Comparison of ENCODE assay signal across 1 cellular context in the genomic region with DNA sequence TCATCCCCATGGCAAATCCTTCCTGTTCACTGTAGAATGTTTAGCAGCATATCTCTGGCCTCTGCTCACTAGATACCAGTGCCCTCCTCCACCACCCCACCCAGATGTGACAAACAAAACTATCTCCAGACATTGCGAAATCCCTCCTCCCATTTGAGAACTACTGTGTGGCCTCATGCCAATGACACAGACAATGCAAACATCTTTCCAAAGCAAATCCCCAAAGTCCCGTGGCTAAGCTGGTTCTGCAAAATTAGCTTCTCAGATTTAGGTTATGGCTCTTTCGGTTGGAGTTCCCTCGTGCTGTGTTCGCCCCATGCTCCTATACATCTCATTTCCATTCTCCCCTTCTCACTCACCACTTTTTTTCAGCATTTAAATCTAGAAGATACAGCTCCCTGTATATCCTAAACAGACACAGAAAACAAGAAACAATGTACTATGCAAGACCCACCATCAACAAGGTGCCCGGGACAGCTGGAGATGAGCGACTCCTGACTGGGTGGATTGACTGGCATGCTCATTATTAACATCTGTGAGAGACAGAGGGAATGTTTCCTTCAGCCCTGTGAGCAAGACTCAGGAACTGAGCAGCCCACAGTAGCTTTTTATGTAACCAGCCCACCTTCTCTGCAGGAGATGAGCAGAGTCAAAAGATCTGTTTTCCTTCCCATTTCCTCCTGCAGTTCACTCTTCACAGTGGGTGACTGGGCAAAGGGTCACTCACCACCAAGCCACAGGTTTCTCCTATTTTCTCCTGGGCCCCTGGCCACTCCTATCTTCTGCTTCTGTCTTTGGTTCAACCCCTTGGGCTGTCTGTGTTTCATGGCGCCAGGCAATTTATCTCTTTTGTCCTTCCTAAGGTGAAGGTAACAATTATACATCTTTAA.
TF ChIP-seq lines count a peak whose summit lies in the region.

No MANE protein-coding gene starts in this region.

TF ChIP-seq in HepG2, 621 proteins besides CTCF, POLR2A, EP300 and RAD21 (continued from another document and continues in another):
- TF ChIP-seq, protein P1, sequence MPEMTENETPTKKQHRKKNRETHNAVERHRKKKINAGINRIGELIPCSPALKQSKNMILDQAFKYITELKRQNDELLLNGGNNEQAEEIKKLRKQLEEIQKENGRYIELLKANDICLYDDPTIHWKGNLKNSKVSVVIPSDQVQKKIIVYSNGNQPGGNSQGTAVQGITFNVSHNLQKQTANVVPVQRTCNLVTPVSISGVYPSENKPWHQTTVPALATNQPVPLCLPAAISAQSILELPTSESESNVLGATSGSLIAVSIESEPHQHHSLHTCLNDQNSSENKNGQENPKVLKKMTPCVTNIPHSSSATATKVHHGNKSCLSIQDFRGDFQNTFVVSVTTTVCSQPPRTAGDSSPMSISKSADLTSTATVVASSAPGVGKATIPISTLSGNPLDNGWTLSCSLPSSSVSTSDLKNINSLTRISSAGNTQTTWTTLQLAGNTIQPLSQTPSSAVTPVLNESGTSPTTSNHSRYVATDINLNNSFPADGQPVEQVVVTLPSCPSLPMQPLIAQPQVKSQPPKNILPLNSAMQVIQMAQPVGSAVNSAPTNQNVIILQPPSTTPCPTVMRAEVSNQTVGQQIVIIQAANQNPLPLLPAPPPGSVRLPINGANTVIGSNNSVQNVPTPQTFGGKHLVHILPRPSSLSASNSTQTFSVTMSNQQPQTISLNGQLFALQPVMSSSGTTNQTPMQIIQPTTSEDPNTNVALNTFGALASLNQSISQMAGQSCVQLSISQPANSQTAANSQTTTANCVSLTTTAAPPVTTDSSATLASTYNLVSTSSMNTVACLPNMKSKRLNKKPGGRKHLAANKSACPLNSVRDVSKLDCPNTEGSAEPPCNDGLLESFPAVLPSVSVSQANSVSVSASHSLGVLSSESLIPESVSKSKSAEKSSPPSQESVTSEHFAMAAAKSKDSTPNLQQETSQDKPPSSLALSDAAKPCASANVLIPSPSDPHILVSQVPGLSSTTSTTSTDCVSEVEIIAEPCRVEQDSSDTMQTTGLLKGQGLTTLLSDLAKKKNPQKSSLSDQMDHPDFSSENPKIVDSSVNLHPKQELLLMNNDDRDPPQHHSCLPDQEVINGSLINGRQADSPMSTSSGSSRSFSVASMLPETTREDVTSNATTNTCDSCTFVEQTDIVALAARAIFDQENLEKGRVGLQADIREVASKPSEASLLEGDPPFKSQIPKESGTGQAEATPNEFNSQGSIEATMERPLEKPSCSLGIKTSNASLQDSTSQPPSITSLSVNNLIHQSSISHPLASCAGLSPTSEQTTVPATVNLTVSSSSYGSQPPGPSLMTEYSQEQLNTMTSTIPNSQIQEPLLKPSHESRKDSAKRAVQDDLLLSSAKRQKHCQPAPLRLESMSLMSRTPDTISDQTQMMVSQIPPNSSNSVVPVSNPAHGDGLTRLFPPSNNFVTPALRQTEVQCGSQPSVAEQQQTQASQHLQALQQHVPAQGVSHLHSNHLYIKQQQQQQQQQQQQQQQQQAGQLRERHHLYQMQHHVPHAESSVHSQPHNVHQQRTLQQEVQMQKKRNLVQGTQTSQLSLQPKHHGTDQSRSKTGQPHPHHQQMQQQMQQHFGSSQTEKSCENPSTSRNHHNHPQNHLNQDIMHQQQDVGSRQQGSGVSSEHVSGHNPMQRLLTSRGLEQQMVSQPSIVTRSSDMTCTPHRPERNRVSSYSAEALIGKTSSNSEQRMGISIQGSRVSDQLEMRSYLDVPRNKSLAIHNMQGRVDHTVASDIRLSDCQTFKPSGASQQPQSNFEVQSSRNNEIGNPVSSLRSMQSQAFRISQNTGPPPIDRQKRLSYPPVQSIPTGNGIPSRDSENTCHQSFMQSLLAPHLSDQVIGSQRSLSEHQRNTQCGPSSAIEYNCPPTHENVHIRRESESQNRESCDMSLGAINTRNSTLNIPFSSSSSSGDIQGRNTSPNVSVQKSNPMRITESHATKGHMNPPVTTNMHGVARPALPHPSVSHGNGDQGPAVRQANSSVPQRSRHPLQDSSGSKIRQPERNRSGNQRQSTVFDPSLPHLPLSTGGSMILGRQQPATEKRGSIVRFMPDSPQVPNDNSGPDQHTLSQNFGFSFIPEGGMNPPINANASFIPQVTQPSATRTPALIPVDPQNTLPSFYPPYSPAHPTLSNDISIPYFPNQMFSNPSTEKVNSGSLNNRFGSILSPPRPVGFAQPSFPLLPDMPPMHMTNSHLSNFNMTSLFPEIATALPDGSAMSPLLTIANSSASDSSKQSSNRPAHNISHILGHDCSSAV (CRISPR knock-in tag; IDR thresholded peaks at IDR 0.05; ENCODE audit: borderline replicate concordance) = no peak
- TF ChIP-seq NRL (CRISPR knock-in tag; IDR thresholded peaks at IDR 0.05; ENCODE audit: borderline replicate concordance) (no peak), ZSCAN9 (CRISPR knock-in tag; IDR thresholded peaks at IDR 0.05; ENCODE audit: borderline replicate concordance) (peak; percentile 68; the same call in 1 of the 2 replicates), ZSCAN12 (CRISPR knock-in tag; IDR thresholded peaks at IDR 0.05) (no peak), KLF13 (CRISPR knock-in tag; IDR thresholded peaks at IDR 0.05) (no peak), HNF4A (CRISPR knock-in tag; IDR thresholded peaks at IDR 0.05) (peak; percentile 65; the same call in 1 of the 2 replicates), ZNF761 (CRISPR knock-in tag; conservative IDR thresholded peaks at IDR 0.05) (peak; percentile 65; the same call in 1 of the 2 replicates), PRPF4 (IDR thresholded peaks at IDR 0.05; ENCODE audit: low read depth, low read length, poor library complexity, severe bottlenecking) (no peak), ZC3H13 (CRISPR knock-in tag; IDR thresholded peaks at IDR 0.05) (no peak), ZBTB7A (CRISPR knock-in tag; IDR thresholded peaks at IDR 0.05) (no peak), MIXL1 (CRISPR knock-in tag; IDR thresholded peaks at IDR 0.05) (0 out of 2 replicates have a peak, but pooled peaks have one; percentile 39), EHMT2 (IDR thresholded peaks at IDR 0.05; ENCODE audit: borderline replicate concordance, low read depth, low read length) (no peak), BCL6 (CRISPR knock-in tag; IDR thresholded peaks at IDR 0.05) (peak; percentile 95), ZBTB38 (CRISPR knock-in tag; IDR thresholded peaks at IDR 0.05) (no peak), HMG20A (CRISPR knock-in tag; IDR thresholded peaks at IDR 0.05; ENCODE audit: borderline replicate concordance) (peak; percentile 97)
- TF ChIP-seq, protein P2, sequence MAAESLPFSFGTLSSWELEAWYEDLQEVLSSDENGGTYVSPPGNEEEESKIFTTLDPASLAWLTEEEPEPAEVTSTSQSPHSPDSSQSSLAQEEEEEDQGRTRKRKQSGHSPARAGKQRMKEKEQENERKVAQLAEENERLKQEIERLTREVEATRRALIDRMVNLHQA (CRISPR knock-in tag; IDR thresholded peaks at IDR 0.05) = no peak
- TF ChIP-seq, protein P3, sequence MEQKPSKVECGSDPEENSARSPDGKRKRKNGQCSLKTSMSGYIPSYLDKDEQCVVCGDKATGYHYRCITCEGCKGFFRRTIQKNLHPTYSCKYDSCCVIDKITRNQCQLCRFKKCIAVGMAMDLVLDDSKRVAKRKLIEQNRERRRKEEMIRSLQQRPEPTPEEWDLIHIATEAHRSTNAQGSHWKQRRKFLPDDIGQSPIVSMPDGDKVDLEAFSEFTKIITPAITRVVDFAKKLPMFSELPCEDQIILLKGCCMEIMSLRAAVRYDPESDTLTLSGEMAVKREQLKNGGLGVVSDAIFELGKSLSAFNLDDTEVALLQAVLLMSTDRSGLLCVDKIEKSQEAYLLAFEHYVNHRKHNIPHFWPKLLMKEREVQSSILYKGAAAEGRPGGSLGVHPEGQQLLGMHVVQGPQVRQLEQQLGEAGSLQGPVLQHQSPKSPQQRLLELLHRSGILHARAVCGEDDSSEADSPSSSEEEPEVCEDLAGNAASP (CRISPR knock-in tag; IDR thresholded peaks at IDR 0.05; ENCODE audit: borderline replicate concordance) = peak; percentile 78; the same call in 1 of the 2 replicates
- TF ChIP-seq, protein P4, sequence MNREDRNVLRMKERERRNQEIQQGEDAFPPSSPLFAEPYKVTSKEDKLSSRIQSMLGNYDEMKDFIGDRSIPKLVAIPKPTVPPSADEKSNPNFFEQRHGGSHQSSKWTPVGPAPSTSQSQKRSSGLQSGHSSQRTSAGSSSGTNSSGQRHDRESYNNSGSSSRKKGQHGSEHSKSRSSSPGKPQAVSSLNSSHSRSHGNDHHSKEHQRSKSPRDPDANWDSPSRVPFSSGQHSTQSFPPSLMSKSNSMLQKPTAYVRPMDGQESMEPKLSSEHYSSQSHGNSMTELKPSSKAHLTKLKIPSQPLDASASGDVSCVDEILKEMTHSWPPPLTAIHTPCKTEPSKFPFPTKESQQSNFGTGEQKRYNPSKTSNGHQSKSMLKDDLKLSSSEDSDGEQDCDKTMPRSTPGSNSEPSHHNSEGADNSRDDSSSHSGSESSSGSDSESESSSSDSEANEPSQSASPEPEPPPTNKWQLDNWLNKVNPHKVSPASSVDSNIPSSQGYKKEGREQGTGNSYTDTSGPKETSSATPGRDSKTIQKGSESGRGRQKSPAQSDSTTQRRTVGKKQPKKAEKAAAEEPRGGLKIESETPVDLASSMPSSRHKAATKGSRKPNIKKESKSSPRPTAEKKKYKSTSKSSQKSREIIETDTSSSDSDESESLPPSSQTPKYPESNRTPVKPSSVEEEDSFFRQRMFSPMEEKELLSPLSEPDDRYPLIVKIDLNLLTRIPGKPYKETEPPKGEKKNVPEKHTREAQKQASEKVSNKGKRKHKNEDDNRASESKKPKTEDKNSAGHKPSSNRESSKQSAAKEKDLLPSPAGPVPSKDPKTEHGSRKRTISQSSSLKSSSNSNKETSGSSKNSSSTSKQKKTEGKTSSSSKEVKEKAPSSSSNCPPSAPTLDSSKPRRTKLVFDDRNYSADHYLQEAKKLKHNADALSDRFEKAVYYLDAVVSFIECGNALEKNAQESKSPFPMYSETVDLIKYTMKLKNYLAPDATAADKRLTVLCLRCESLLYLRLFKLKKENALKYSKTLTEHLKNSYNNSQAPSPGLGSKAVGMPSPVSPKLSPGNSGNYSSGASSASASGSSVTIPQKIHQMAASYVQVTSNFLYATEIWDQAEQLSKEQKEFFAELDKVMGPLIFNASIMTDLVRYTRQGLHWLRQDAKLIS (CRISPR knock-in tag; IDR thresholded peaks at IDR 0.05) = no peak
- TF ChIP-seq, protein P5, sequence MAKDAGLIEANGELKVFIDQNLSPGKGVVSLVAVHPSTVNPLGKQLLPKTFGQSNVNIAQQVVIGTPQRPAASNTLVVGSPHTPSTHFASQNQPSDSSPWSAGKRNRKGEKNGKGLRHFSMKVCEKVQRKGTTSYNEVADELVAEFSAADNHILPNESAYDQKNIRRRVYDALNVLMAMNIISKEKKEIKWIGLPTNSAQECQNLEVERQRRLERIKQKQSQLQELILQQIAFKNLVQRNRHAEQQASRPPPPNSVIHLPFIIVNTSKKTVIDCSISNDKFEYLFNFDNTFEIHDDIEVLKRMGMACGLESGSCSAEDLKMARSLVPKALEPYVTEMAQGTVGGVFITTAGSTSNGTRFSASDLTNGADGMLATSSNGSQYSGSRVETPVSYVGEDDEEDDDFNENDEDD (CRISPR knock-in tag; IDR thresholded peaks at IDR 0.05; ENCODE audit: borderline replicate concordance) = 0 out of 2 replicates have a peak, but pooled peaks have one; percentile 45
- TF ChIP-seq, protein P6, sequence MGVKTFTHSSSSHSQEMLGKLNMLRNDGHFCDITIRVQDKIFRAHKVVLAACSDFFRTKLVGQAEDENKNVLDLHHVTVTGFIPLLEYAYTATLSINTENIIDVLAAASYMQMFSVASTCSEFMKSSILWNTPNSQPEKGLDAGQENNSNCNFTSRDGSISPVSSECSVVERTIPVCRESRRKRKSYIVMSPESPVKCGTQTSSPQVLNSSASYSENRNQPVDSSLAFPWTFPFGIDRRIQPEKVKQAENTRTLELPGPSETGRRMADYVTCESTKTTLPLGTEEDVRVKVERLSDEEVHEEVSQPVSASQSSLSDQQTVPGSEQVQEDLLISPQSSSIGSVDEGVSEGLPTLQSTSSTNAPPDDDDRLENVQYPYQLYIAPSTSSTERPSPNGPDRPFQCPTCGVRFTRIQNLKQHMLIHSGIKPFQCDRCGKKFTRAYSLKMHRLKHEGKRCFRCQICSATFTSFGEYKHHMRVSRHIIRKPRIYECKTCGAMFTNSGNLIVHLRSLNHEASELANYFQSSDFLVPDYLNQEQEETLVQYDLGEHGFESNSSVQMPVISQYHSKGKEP (CRISPR knock-in tag; IDR thresholded peaks at IDR 0.05) = no peak
- TF ChIP-seq, protein P7, sequence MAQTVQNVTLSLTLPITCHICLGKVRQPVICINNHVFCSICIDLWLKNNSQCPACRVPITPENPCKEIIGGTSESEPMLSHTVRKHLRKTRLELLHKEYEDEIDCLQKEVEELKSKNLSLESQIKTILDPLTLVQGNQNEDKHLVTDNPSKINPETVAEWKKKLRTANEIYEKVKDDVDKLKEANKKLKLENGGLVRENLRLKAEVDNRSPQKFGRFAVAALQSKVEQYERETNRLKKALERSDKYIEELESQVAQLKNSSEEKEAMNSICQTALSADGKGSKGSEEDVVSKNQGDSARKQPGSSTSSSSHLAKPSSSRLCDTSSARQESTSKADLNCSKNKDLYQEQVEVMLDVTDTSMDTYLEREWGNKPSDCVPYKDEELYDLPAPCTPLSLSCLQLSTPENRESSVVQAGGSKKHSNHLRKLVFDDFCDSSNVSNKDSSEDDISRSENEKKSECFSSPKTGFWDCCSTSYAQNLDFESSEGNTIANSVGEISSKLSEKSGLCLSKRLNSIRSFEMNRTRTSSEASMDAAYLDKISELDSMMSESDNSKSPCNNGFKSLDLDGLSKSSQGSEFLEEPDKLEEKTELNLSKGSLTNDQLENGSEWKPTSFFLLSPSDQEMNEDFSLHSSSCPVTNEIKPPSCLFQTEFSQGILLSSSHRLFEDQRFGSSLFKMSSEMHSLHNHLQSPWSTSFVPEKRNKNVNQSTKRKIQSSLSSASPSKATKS (CRISPR knock-in tag; IDR thresholded peaks at IDR 0.05) = 0 out of 2 replicates have a peak, but pooled peaks have one; percentile 56
- TF ChIP-seq, protein P8, sequence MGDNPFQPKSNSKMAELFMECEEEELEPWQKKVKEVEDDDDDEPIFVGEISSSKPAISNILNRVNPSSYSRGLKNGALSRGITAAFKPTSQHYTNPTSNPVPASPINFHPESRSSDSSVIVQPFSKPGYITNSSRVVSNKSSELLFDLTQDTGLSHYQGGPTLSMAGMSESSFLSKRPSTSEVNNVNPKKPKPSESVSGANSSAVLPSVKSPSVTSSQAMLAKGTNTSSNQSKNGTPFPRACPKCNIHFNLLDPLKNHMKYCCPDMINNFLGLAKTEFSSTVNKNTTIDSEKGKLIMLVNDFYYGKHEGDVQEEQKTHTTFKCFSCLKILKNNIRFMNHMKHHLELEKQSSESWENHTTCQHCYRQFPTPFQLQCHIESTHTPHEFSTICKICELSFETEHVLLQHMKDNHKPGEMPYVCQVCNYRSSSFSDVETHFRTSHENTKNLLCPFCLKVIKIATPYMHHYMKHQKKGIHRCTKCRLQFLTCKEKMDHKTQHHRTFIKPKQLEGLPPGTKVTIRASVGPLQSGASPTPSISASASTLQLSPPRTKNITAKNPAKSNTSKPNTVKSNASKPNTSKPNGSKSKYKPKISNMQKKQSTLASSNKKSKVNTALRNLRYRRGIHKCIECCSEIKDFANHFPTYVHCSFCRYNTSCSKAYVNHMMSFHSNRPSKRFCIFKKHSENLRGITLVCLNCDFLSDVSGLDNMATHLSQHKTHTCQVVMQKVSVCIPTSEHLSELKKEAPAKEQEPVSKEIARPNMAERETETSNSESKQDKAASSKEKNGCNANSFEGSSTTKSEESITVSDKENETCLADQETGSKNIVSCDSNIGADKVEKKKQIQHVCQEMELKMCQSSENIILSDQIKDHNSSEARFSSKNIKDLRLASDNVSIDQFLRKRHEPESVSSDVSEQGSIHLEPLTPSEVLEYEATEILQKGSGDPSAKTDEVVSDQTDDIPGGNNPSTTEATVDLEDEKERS (CRISPR knock-in tag; IDR thresholded peaks at IDR 0.05) = 0 out of 2 replicates have a peak, but pooled peaks have one; percentile 40
- TF ChIP-seq, protein P9, sequence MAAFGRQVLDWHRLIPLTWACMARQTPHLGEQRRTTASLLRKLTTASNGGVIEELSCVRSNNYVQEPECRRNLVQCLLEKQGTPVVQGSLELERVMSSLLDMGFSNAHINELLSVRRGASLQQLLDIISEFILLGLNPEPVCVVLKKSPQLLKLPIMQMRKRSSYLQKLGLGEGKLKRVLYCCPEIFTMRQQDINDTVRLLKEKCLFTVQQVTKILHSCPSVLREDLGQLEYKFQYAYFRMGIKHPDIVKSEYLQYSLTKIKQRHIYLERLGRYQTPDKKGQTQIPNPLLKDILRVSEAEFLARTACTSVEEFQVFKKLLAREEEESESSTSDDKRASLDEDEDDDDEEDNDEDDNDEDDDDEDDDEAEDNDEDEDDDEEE (CRISPR knock-in tag; IDR thresholded peaks at IDR 0.05) = no peak
